Comparison of ENCODE assay signal across 11 cellular contexts in the genomic region with DNA sequence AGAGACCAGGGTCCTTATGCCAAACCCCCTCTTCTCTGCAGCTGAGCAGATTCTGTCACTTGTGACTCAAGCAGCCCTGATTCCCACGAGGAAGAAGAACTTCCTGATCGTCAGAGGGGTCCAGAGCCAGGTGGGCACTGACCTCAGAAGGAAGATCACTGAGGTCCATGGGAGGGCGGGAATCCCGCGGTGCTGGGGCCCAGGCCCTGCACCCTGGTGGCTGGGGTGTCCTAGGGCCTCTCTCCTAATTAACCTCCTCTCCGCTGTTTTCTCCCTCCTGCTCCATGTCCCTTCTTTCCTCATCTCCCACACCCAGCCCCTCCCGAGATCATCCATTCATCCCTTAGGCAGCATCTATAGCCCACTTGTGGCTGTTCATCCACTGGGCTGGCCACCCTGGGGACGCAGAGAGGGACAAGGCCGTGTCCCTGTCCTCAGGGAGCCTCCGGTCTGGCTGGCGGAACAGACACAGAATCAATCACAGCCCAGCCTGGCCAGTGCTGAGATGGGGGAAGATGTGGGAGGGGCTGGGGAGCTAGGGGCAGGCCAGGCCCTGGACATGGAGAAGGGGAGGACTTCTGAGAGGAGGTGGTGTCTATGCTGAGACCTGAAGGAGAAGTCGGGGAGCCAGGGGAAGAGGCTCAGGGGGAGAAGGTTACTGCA.
DNase-seq lines count a peak whose midpoint lies in the region; ATAC-seq and TF ChIP-seq lines count a peak whose summit lies in the region.
"Had no signal": no experiment of that assay in that cellular context is flagged by ENCODE, and none has a peak within 500 bp of the region (broad histone marks: within the 10 kb centered on the region; RNA-seq: fewer than 3 reads in every experiment).

No MANE protein-coding gene starts in this region.

- H3K4me3 Mint-ChIP-seq in WTC11, result peak overlapping the region; percentile 27; the same call in 1 of the 2 replicates
- H3K4me3 Mint-ChIP-seq: CD8-positive, alpha-beta memory T cell had no signal

- no peak; the same call in 1 of the 2 replicates for ATAC-seq in WTC11
- ATAC-seq in thoracic aorta (ENCODE audit: insufficient number of reproducible peaks, low FRiP score, low read depth), result no peak
- no peak for ATAC-seq in HG03139 (IDR thresholded peaks at IDR 0.05; ENCODE audit: unreplicated experiment)
- ATAC-seq in GM21360 (IDR thresholded peaks at IDR 0.05; ENCODE audit: unreplicated experiment), result no peak
- no peak for ATAC-seq in GM19467 (IDR thresholded peaks at IDR 0.05; ENCODE audit: unreplicated experiment)
- no peak for ATAC-seq in HG02884 (IDR thresholded peaks at IDR 0.05; ENCODE audit: unreplicated experiment)

- peaks cover 17% of the 10 kb centered on the region for H3K4me1 Mint-ChIP-seq in WTC11
- H3K4me1 Mint-ChIP-seq: CD8-positive, alpha-beta memory T cell had no signal

- peak overlapping the region; percentile 92 to 94 for H3K27ac ChIP-seq in thoracic aorta

- DNase-seq in H7 (peak; percentile 40), WTC11 (ENCODE audit: low spot score) (no peak), glomerular visceral epithelial cell (ENCODE audit: extremely low spot score) (peak; percentile 10), thoracic aorta (ENCODE audit: low spot score) (no peak)

- H3K9me3 Mint-ChIP-seq in WTC11, result no peaks in the 10 kb centered on the region

- H3K27me3 ChIP-seq in H7 (ENCODE audit: control insufficient read depth, insufficient read depth, low read length) (no peaks in the 10 kb centered on the region), thoracic aorta (replicated peaks; ENCODE audit: insufficient read depth) (no peaks in the 10 kb centered on the region)
- H3K27me3 ChIP-seq: MG63 had no signal

- TF ChIP-seq CTCF in WTC11 (IDR thresholded peaks at IDR 0.05) (no peak), thoracic aorta (IDR thresholded peaks at IDR 0.05) (no peak)

- H3K27ac Mint-ChIP-seq in WTC11, result no peak overlapping the region
- H3K27ac Mint-ChIP-seq: GM23338 had no signal

- H3K36me3 ChIP-seq in H7 (replicated peaks; ENCODE audit: control insufficient read depth, insufficient read depth, low read length), result no peaks in the 10 kb centered on the region
- no peaks in the 10 kb centered on the region for H3K36me3 ChIP-seq in thoracic aorta
- H3K36me3 ChIP-seq: MG63 had no signal

- no peaks in the 10 kb centered on the region for H3K36me3 Mint-ChIP-seq in WTC11

- H3K27me3 Mint-ChIP-seq in WTC11 (ENCODE audit: low read depth), result peaks cover 3% of the 10 kb centered on the region

- CTCF ChIA-PET in WTC11 (lab: Charles Lee), result interaction anchor here (0.6 to 1.9 kb wide), 24 partner anchors 17 to 1021 kb away, joined by 3 to 25 read pairs (median 4); no protein-coding TSS in a partner anchor

- peaks cover 20 to 58% of the 10 kb centered on the region in 2 donors for H3K4me1 ChIP-seq in thoracic aorta (ENCODE audit: control insufficient read depth in 1 of 2, low read depth in 2 of 2)

- H3K9me3 ChIP-seq in thoracic aorta, result no peaks in the 10 kb centered on the region
- H3K9me3 ChIP-seq: MG63 had no signal

- POLR2A ChIA-PET in WTC11 (lab: Charles Lee), result no interaction called here

- H3K4me3 ChIP-seq in H7 (ENCODE audit: insufficient read depth, low read depth, low read length) (no peak overlapping the region), thoracic aorta (no peak overlapping the region)
- H3K4me3 ChIP-seq: MG63 had no signal

TF ChIP-seq in WTC11, 78 proteins besides CTCF, POLR2A, EP300 and RAD21:
- no peak for TF ChIP-seq ZNF121 (CRISPR knock-in tag; IDR thresholded peaks at IDR 0.05)
- TF ChIP-seq ZNF396 (CRISPR knock-in tag; IDR thresholded peaks at IDR 0.05; ENCODE audit: borderline replicate concordance), result no peak
- no peak for TF ChIP-seq NR3C1 (CRISPR knock-in tag; conservative IDR thresholded peaks at IDR 0.05; ENCODE audit: low read depth)
- no peak for TF ChIP-seq ELF4 (CRISPR knock-in tag; IDR thresholded peaks at IDR 0.05; ENCODE audit: low read depth)
- TF ChIP-seq, protein P1, sequence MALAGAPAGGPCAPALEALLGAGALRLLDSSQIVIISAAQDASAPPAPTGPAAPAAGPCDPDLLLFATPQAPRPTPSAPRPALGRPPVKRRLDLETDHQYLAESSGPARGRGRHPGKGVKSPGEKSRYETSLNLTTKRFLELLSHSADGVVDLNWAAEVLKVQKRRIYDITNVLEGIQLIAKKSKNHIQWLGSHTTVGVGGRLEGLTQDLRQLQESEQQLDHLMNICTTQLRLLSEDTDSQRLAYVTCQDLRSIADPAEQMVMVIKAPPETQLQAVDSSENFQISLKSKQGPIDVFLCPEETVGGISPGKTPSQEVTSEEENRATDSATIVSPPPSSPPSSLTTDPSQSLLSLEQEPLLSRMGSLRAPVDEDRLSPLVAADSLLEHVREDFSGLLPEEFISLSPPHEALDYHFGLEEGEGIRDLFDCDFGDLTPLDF (CRISPR knock-in tag; IDR thresholded peaks at IDR 0.05), result no peak

Comparison
In these comparisons a context has a peak if more than half of its experiments do, and no peak if none do; other contexts are left out.
1. DNase-seq: peak in H7 (single experiment) and glomerular visceral epithelial cell (single experiment); none in WTC11 (single experiment) and thoracic aorta (single experiment).